8 cellular contexts compared by ENCODE assay signal in the genomic region with DNA sequence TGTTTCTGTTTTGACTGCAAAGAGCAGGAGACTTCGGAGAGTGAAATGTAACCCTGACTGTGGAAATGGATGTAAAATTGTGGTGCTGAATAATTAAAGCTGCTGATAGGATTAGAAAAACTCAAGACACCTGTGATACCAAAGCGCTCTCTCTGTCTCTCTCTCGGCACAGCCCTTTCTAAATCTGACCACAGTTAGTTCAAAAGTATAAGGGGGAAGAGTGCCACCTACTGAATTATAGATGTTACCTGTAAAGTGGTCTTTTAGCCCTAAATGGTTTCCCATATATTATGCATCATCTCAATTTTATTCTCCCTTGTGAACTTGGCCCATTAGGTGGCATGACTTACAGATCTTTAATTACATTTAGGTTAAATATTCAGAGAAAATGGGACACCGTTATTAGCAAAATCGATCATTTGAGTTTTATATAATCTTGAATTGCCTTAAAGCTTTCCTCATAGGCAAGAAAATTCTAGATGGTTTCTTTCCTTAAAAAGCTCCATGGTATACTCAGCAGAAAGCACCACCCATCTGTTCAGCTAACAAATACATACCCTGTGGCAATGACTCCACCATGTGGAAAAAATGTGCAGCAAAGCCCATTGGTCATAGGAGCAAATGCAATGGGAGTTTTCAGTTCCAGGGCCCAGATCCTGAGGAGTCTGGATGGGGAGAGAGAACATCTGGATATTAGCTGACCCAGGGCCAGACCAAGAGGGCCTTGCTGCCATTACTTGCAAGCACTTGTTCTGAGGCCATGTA. TPM values are rescaled to one million over a fixed set of nuclear protein-coding genes. Genes with fewer than 3 reads are reported as not detected.
DNase-seq lines count a peak whose midpoint lies in the region; ATAC-seq and TF ChIP-seq lines count a peak whose summit lies in the region.

No MANE protein-coding gene starts in this region.

- no peak overlapping the region for H3K4me2 ChIP-seq in IMR-90 (ENCODE audit: low read depth, low read length)

- H3K36me3 ChIP-seq in IMR-90 (ENCODE audit: control insufficient read depth, insufficient read depth, low read length): peaks cover 57% of the 10 kb centered on the region
- H3K36me3 ChIP-seq in WERI-Rb-1: peaks cover 93% of the 10 kb centered on the region
- H3K36me3 ChIP-seq in gastroesophageal sphincter: peaks cover 0 to 100% of the 10 kb centered on the region in 2 donors

- CTCF ChIA-PET in IMR-90 (lab: Yijun Ruan, JAX): interaction anchor here (1.0 to 2.0 kb wide), 3 partner anchors 10 to 159 kb away, joined by 3 to 10 read pairs (median 4); no protein-coding TSS in a partner anchor

- no peak overlapping the region for H2BK120ac ChIP-seq in IMR-90 (ENCODE audit: low read depth, low read length)

- peaks cover 64% of the 10 kb centered on the region for H3K36me3 Mint-ChIP-seq in stimulated activated memory B cell treated with anti-CD40 and anti-IgM and Interleukin-4, amounts not matched to agents 10 μg/mL and 1 μg/mL and 100 μg/mL, for 72 hours
- H3K36me3 Mint-ChIP-seq in CD14-positive monocyte: peaks cover 75 to 90% of the 10 kb centered on the region in 2 donors

- no peak overlapping the region for H3K9ac ChIP-seq in IMR-90 (ENCODE audit: low read depth, low read length)

- no peak overlapping the region for H3K18ac ChIP-seq in IMR-90 (ENCODE audit: low read depth, low read length)

- H4K5ac ChIP-seq in IMR-90 (ENCODE audit: low read depth, low read length): no peak overlapping the region

- POLR2A ChIA-PET in IMR-90 (lab: Charles Lee; ENCODE audit: unreplicated experiment): no interaction called here

- H4K91ac ChIP-seq in IMR-90 (ENCODE audit: insufficient read depth, low read depth, low read length): no peak overlapping the region

- H3K9me3 ChIP-seq in IMR-90 (ENCODE audit: control insufficient read depth, insufficient read depth, low read length) (no peaks in the 10 kb centered on the region), WERI-Rb-1 (ENCODE audit: severe bottlenecking) (no peaks in the 10 kb centered on the region), gastroesophageal sphincter (no peaks in the 10 kb centered on the region)

- peaks cover 4 to 14% of the 10 kb centered on the region in 2 experiments; a peak in 3 of 4 replicates for H3K79me1 ChIP-seq in IMR-90 (ENCODE audit: low read depth in 1 of 2, low read length in 2 of 2)

- H3K27ac Mint-ChIP-seq in stimulated activated memory B cell treated with anti-CD40 and anti-IgM and Interleukin-4, amounts not matched to agents 10 μg/mL and 1 μg/mL and 100 μg/mL, for 72 hours: peak overlapping the region; percentile 80
- peak overlapping the region in 1 of 7 donors; percentile 7 for H3K27ac Mint-ChIP-seq in CD14-positive monocyte

- TF ChIP-seq POLR2A in IMR-90 (IDR thresholded peaks at IDR 0.05; ENCODE audit: low read depth, low read length) (no peak), gastroesophageal sphincter (IDR thresholded peaks at IDR 0.05) (no peak)

- no peak overlapping the region for H2BK15ac ChIP-seq in IMR-90 (ENCODE audit: low read depth, low read length)

- H3K9me3 Mint-ChIP-seq in stimulated activated memory B cell treated with anti-CD40 and anti-IgM and Interleukin-4, amounts not matched to agents 10 μg/mL and 1 μg/mL and 100 μg/mL, for 72 hours: no peaks in the 10 kb centered on the region
- peaks cover 0 to 3% (median 0%) of the 10 kb centered on the region in 7 donors for H3K9me3 Mint-ChIP-seq in CD14-positive monocyte

- BruUV-seq in IMR-90 (replicated peaks; lab: Mats Ljungman, UMichigan): no TSS peak

- peak overlapping the region; percentile 51 for H2AFZ ChIP-seq in IMR-90 (replicated peaks; ENCODE audit: low read length, poor library complexity)

- H3K4ac ChIP-seq in IMR-90 (ENCODE audit: low read depth, low read length): no peak overlapping the region; the same call in 1 of the 2 replicates

- H3K56ac ChIP-seq in IMR-90 (ENCODE audit: extremely low read depth, insufficient read depth, low read length): no peak overlapping the region

- DNase-seq in COR-L47 (lab: John Stamatoyannopoulos, UW) (peak; percentile 26), IMR-90 (peak; percentile 60), WERI-Rb-1 (peak; percentile 46), CD14-positive monocyte (ENCODE audit: low spot score) (no peak)
- no peak for DNase-seq in stimulated activated CD4-positive, alpha-beta T cell treated with anti-CD3 and anti-CD28 coated beads, Interleukin-2, amount 100 ng/mL, for 48 hours

- no peaks in the 10 kb centered on the region for H3K27me3 Mint-ChIP-seq in stimulated activated memory B cell treated with anti-CD40 and anti-IgM and Interleukin-4, amounts not matched to agents 10 μg/mL and 1 μg/mL and 100 μg/mL, for 72 hours
- no peaks in the 10 kb centered on the region for H3K27me3 Mint-ChIP-seq in CD14-positive monocyte (ENCODE audit: low read depth in 3 of 3)

- H3K9me1 ChIP-seq in IMR-90 (ENCODE audit: insufficient read depth, low read length): peaks cover 4% of the 10 kb centered on the region; the same call in 1 of the 2 replicates

- intact Hi-C loops in IMR-90 (cut with micrococcal nuclease) (loop anchor here (1.0 kb wide), 1 partner anchor 159 kb away; no protein-coding TSS in a partner anchor), CD14-positive monocyte (cut with micrococcal nuclease) (no loop called here)

- H3K4me3 ChIP-seq in IMR-90 (ENCODE audit: insufficient read depth, low read depth, low read length) (no peak overlapping the region), WERI-Rb-1 (ENCODE audit: low read depth, low read length) (no peak overlapping the region), gastroesophageal sphincter (no peak overlapping the region)

- dilution Hi-C loops in IMR-90 (cut with HindIII; ENCODE audit: low sequenced_read_pairs, unreplicated experiment): no loop called here

- no peak overlapping the region for H4K8ac ChIP-seq in IMR-90 (ENCODE audit: low read depth in 2 of 2, low read length in 2 of 2)

- WGBS in IMR-90 (ENCODE audit: extremely low coverage in 2 of 2, insufficient read length in 1 of 2), 2 experiments: no CpG with 5 or more reads among the region's 5 CpGs
- WGBS in gastroesophageal sphincter (ENCODE audit: low coverage in 1 of 2), 2 donors: 93 to 95% methylated on average over 5 of the region's 5 CpGs

- no peak overlapping the region for H2BK5ac ChIP-seq in IMR-90 (ENCODE audit: low read depth, low read length, poor library complexity, severe bottlenecking)

- H3K23ac ChIP-seq in IMR-90 (ENCODE audit: low read depth, low read length): no peak overlapping the region

- H2BK20ac ChIP-seq in IMR-90 (ENCODE audit: low read depth, low read length): no peak overlapping the region

- no peak overlapping the region for H2AK5ac ChIP-seq in IMR-90 (ENCODE audit: low read depth, low read length)

- H3K4me3 Mint-ChIP-seq in stimulated activated memory B cell treated with anti-CD40 and anti-IgM and Interleukin-4, amounts not matched to agents 10 μg/mL and 1 μg/mL and 100 μg/mL, for 72 hours: no peak overlapping the region
- no peak overlapping the region for H3K4me3 Mint-ChIP-seq in CD14-positive monocyte

- peaks cover 10% of the 10 kb centered on the region; the same call in 1 of the 2 replicates for H4K20me1 ChIP-seq in IMR-90 (ENCODE audit: insufficient read depth, low read length)

- peaks cover 27% of the 10 kb centered on the region for H3K4me1 Mint-ChIP-seq in stimulated activated memory B cell treated with anti-CD40 and anti-IgM and Interleukin-4, amounts not matched to agents 10 μg/mL and 1 μg/mL and 100 μg/mL, for 72 hours
- H3K4me1 Mint-ChIP-seq in CD14-positive monocyte: peaks cover 1% of the 10 kb centered on the region

- TF ChIP-seq CTCF in IMR-90 (conservative IDR thresholded peaks at IDR 0.05; ENCODE audit: low read depth, low read length) (peak; percentile 54), WERI-Rb-1 (IDR thresholded peaks at IDR 0.05; ENCODE audit: low read depth, low read length) (peak; percentile 50), gastroesophageal sphincter (IDR thresholded peaks at IDR 0.05) (peak in 3 of 4 experiments; percentile 30 to 51 (median 45)), CD14-positive monocyte (IDR thresholded peaks at IDR 0.05) (no peak)

- H3K4me1 ChIP-seq in IMR-90 (ENCODE audit: control insufficient read depth, insufficient read depth, low read length) (no peaks in the 10 kb centered on the region), gastroesophageal sphincter (peaks cover 0 to 13% (median 0%) of the 10 kb centered on the region in 3 donors)

- in situ Hi-C loops in IMR-90 (cut with MboI; ENCODE audit: low sequenced_read_pairs): loop anchor here (25.0 kb wide), 1 partner anchor 353 kb away; a partner anchor contains a TSS

- no peak for TF ChIP-seq EP300 in gastroesophageal sphincter (IDR thresholded peaks at IDR 0.05)

- peak; percentile 50 for TF ChIP-seq RAD21 in IMR-90 (IDR thresholded peaks at IDR 0.05; ENCODE audit: low read length)

- H3K27ac ChIP-seq in IMR-90 (ENCODE audit: insufficient read depth, low read length) (no peak overlapping the region), WERI-Rb-1 (0 out of 2 replicates have a peak overlapping the region, but pooled peaks have one; percentile 6), gastroesophageal sphincter (peak overlapping the region in 1 of 4 donors; percentile 16)

- H3K27me3 ChIP-seq in IMR-90 (ENCODE audit: control insufficient read depth, insufficient read depth, low read length) (no peaks in the 10 kb centered on the region), WERI-Rb-1 (ENCODE audit: insufficient read depth, low read depth, severe bottlenecking) (no peaks in the 10 kb centered on the region), gastroesophageal sphincter (no peaks in the 10 kb centered on the region)

- ATAC-seq in IMR-90 (ENCODE audit: low read depth) (peak; percentile 94), gastroesophageal sphincter (peak; percentile 60), GM18870 (IDR thresholded peaks at IDR 0.05; ENCODE audit: unreplicated experiment) (no peak)
- no peak for ATAC-seq in stimulated activated memory B cell treated with anti-CD40 and anti-IgM and Interleukin-4, amounts not matched to agents 10 μg/mL and 1 μg/mL and 100 μg/mL, for 72 hours

- H2AK9ac ChIP-seq in IMR-90 (replicated peaks; ENCODE audit: low read depth, low read length, poor library complexity): peak overlapping the region; percentile 56

- H3K14ac ChIP-seq in IMR-90 (replicated peaks; ENCODE audit: low read depth, low read length): no peak overlapping the region

TF ChIP-seq in IMR-90, 13 proteins besides CTCF, POLR2A, EP300 and RAD21 (continues in another document):
- TF ChIP-seq SMC3 (IDR thresholded peaks at IDR 0.05; ENCODE audit: low read depth, low read length): peak; percentile 38; the same call in 1 of the 2 replicates

RNA-seq across cellular contexts. Expression of a gene that starts 18.1 kb away (rescaled TPM):
- total RNA-seq in IMR-90 (2012; rRNA removed) (20.1 and 20.6 TPM in 2 replicates), gastroesophageal sphincter (10 to 100 TPM in 2 of 4 donors, 1 to 10 TPM in 2; 7.3 to 13.5 (median 9.0) TPM)
- polyA plus RNA-seq in IMR-90 (2012; rRNA removed) (12.8 and 14.7 TPM in 2 replicates), CD14-positive monocyte (1 to 10 TPM; 6.6 to 7.5 TPM)
- 5.2 and 6.3 TPM in 2 replicates for polyA plus RNA-seq in IMR-90 (2012; cell fraction: cytosol; rRNA removed)
- 17.8 and 26.5 TPM in 2 replicates for polyA plus RNA-seq in IMR-90 (2012; cell fraction: nucleus; rRNA removed; ENCODE audit: low replicate concordance)

RNA-seq across cellular contexts. Expression of a gene that starts 26.4 kb away (rescaled TPM):
- total RNA-seq in IMR-90 (2012; rRNA removed): 141 and 180 TPM in 2 replicates
- 92.8 and 99.2 TPM in 2 replicates for polyA plus RNA-seq in IMR-90 (2012; rRNA removed)
- polyA plus RNA-seq in IMR-90 (2012; cell fraction: cytosol; rRNA removed): 61.3 and 149 TPM in 2 replicates
- 31.2 and 37.8 TPM in 2 replicates for polyA plus RNA-seq in IMR-90 (2012; cell fraction: nucleus; rRNA removed; ENCODE audit: low replicate concordance)
- 10 to 100 TPM; 73.0 to 85.9 (median 81.5) TPM for total RNA-seq in gastroesophageal sphincter
- polyA plus RNA-seq in CD14-positive monocyte: 10 to 100 TPM; 25.4 to 36.3 TPM

Comparison
In these comparisons a context has a peak if more than half of its experiments do, and no peak if none do; other contexts are left out.
1. DNase-seq: peak in COR-L47 (single experiment), IMR-90 (single experiment) and WERI-Rb-1 (single experiment); none in stimulated activated CD4-positive, alpha-beta T cell treated with anti-CD3 and anti-CD28 coated beads, Interleukin-2, amount 100 ng/mL, for 48 hours (0 of 2) and CD14-positive monocyte (single experiment).
2. ATAC-seq: peak in IMR-90 (single experiment) and gastroesophageal sphincter (single experiment); none in stimulated activated memory B cell treated with anti-CD40 and anti-IgM and Interleukin-4, amounts not matched to agents 10 μg/mL and 1 μg/mL and 100 μg/mL, for 72 hours (single experiment) and GM18870 (single experiment).